Comparison of ENCODE assay signal across 1 cellular context in genomic region chr1:36400514-36400824, GRCh38.
TF ChIP-seq lines count a peak whose summit lies in the region.

No MANE protein-coding gene starts in this region.

TF ChIP-seq in IMR-90, 13 proteins besides CTCF, POLR2A, EP300 and RAD21 (continued from another document):
- TF ChIP-seq RFX5 (IDR thresholded peaks at IDR 0.05; ENCODE audit: low read depth, low read length) (no peak), CEBPB (IDR thresholded peaks at IDR 0.05; ENCODE audit: low read depth, low read length) (no peak), MAZ (IDR thresholded peaks at IDR 0.05; ENCODE audit: borderline replicate concordance, low read depth, low read length) (no peak), SMC3 (IDR thresholded peaks at IDR 0.05; ENCODE audit: low read depth, low read length) (no peak), USF2 (IDR thresholded peaks at IDR 0.05; ENCODE audit: low read depth, low read length) (no peak), RCOR1 (IDR thresholded peaks at IDR 0.05; ENCODE audit: insufficient replicate concordance, low read length) (no peak), MAFK (IDR thresholded peaks at IDR 0.05; ENCODE audit: low read depth, low read length) (no peak), NFE2L2 (IDR thresholded peaks at IDR 0.05; ENCODE audit: low read depth, low read length) (no peak), MXI1 (IDR thresholded peaks at IDR 0.05; ENCODE audit: borderline replicate concordance, low read depth, low read length) (no peak), BHLHE40 (IDR thresholded peaks at IDR 0.05; ENCODE audit: low read depth, low read length) (no peak), FOS (IDR thresholded peaks at IDR 0.05; ENCODE audit: low read depth, low read length) (no peak), ELK1 (IDR thresholded peaks at IDR 0.05; ENCODE audit: borderline replicate concordance, low read depth, low read length) (no peak)
TF ChIP-seq in IMR-90: peak in this region for 0.
